ENCODE assay signal across 9 cellular contexts in genomic region chr1:89451011-89451410, GRCh38.
DNase-seq lines count a peak whose midpoint lies in the region; ATAC-seq and TF ChIP-seq lines count a peak whose summit lies in the region.
"Had no signal": no experiment of that assay in that cellular context is flagged by ENCODE, and none has a peak within 500 bp of the region (broad histone marks: within the 10 kb centered on the region; RNA-seq: fewer than 3 reads in every experiment).

No MANE protein-coding gene starts in this region.

- H3K27me3 Mint-ChIP-seq in activated naive CD4-positive, alpha-beta T cell treated with anti-CD3 and anti-CD28 coated beads, Interleukin-2, amount 50 U/mL, for 24 hours = peaks cover 1% of the 10 kb centered on the region
- H3K27me3 Mint-ChIP-seq in stimulated activated naive B cell treated with anti-CD40 and anti-IgM and Interleukin-4, amounts not matched to agents 10 μg/mL and 1 μg/mL and 100 μg/mL, for 72 hours = peaks cover 0 to 5% of the 10 kb centered on the region in 2 donors
- H3K27me3 Mint-ChIP-seq in osteocyte (ENCODE audit: unreplicated experiment) = peaks cover 32% of the 10 kb centered on the region

- H3K4me3 Mint-ChIP-seq in activated naive CD4-positive, alpha-beta T cell treated with anti-CD3 and anti-CD28 coated beads, Interleukin-2, amount 50 U/mL, for 24 hours = peak overlapping the region; percentile 79
- H3K4me3 Mint-ChIP-seq in stimulated activated naive B cell treated with anti-CD40 and anti-IgM and Interleukin-4, amounts not matched to agents 10 μg/mL and 1 μg/mL and 100 μg/mL, for 72 hours = no peak overlapping the region
- H3K4me3 Mint-ChIP-seq in osteocyte (ENCODE audit: unreplicated experiment) = no peak overlapping the region

- peak; percentile 22 for DNase-seq in activated naive CD4-positive, alpha-beta T cell treated with Interleukin-2 at 50 U/mL for 16 hours
- DNase-seq in activated naive CD4-positive, alpha-beta T cell (lab: John Stamatoyannopoulos, UW) = no peak
- no peak for DNase-seq in stimulated activated naive B cell treated with anti-CD40 and anti-IgM and Interleukin-4, amounts not matched to agents 10 μg/mL and 1 μg/mL and 100 μg/mL, for 72 hours
- DNase-seq in omental fat pad (ENCODE audit: low spot score) = no peak
- DNase-seq in NCI-H1092 (lab: John Stamatoyannopoulos, UW) = no peak
- no peak for DNase-seq in osteocyte (ENCODE audit: extremely low spot score, unreplicated experiment)

- H3K4me1 Mint-ChIP-seq in activated naive CD4-positive, alpha-beta T cell treated with anti-CD3 and anti-CD28 coated beads, Interleukin-2, amount 50 U/mL, for 24 hours = peaks cover 34% of the 10 kb centered on the region
- peaks cover 6 to 9% of the 10 kb centered on the region in 2 donors for H3K4me1 Mint-ChIP-seq in stimulated activated naive B cell treated with anti-CD40 and anti-IgM and Interleukin-4, amounts not matched to agents 10 μg/mL and 1 μg/mL and 100 μg/mL, for 72 hours
- H3K4me1 Mint-ChIP-seq in osteocyte (ENCODE audit: unreplicated experiment) = no peaks in the 10 kb centered on the region

- ATAC-seq in HG02981 (IDR thresholded peaks at IDR 0.05; ENCODE audit: unreplicated experiment) = peak; percentile 53
- ATAC-seq in stimulated activated naive B cell treated with anti-CD40 and anti-IgM and Interleukin-4, amounts not matched to agents 10 μg/mL and 1 μg/mL and 100 μg/mL, for 72 hours (replicated peaks) = peak; percentile 74 to 77
- no peak for ATAC-seq in omental fat pad (ENCODE audit: low FRiP score)
- ATAC-seq: HepG2 had no signal

- TF ChIP-seq CTCF in omental fat pad (IDR thresholded peaks at IDR 0.05) (no peak), osteocyte (IDR thresholded peaks at IDR 0.05) (no peak)

- no peaks in the 10 kb centered on the region for H3K36me3 Mint-ChIP-seq in activated naive CD4-positive, alpha-beta T cell treated with anti-CD3 and anti-CD28 coated beads, Interleukin-2, amount 50 U/mL, for 24 hours
- H3K36me3 Mint-ChIP-seq in stimulated activated naive B cell treated with anti-CD40 and anti-IgM and Interleukin-4, amounts not matched to agents 10 μg/mL and 1 μg/mL and 100 μg/mL, for 72 hours = peaks cover 0 to 2% of the 10 kb centered on the region in 2 donors
- no peaks in the 10 kb centered on the region for H3K36me3 Mint-ChIP-seq in osteocyte (ENCODE audit: unreplicated experiment)

- peak overlapping the region; percentile 95 for H3K27ac Mint-ChIP-seq in activated naive CD4-positive, alpha-beta T cell treated with anti-CD3 and anti-CD28 coated beads, Interleukin-2, amount 50 U/mL, for 24 hours
- no peak overlapping the region for H3K27ac Mint-ChIP-seq in stimulated activated naive B cell treated with anti-CD40 and anti-IgM and Interleukin-4, amounts not matched to agents 10 μg/mL and 1 μg/mL and 100 μg/mL, for 72 hours
- H3K27ac Mint-ChIP-seq in osteocyte (ENCODE audit: unreplicated experiment) = no peak overlapping the region

- H3K9me3 Mint-ChIP-seq in activated naive CD4-positive, alpha-beta T cell treated with anti-CD3 and anti-CD28 coated beads, Interleukin-2, amount 50 U/mL, for 24 hours = no peaks in the 10 kb centered on the region
- no peaks in the 10 kb centered on the region for H3K9me3 Mint-ChIP-seq in stimulated activated naive B cell treated with anti-CD40 and anti-IgM and Interleukin-4, amounts not matched to agents 10 μg/mL and 1 μg/mL and 100 μg/mL, for 72 hours
- H3K9me3 Mint-ChIP-seq in osteocyte (ENCODE audit: unreplicated experiment) = no peaks in the 10 kb centered on the region
